1 cellular context compared by ENCODE assay signal in the genomic region with DNA sequence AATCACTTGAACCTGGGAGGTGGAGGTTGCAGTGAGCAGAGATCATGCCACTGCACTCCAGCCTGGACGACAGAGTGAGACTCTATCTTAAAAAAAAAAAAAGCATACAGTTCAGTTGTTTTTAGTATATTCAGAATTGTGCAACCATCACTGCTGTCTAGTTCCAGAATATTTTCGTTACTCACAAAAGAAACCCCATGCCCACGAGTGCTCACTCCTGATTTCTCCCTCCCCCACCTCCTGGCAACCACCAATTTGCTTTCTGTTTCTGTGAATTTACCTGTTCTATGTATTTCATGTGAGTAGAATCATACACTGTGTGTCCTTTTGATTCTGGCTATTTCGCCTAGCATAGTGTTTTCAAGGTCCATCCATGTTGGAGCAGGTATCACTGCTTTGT.
TF ChIP-seq lines count a peak whose summit lies in the region.

No MANE protein-coding gene starts in this region.

TF ChIP-seq in HepG2, 621 proteins besides CTCF, POLR2A, EP300 and RAD21 (continued from another document):
- TF ChIP-seq, protein P1, sequence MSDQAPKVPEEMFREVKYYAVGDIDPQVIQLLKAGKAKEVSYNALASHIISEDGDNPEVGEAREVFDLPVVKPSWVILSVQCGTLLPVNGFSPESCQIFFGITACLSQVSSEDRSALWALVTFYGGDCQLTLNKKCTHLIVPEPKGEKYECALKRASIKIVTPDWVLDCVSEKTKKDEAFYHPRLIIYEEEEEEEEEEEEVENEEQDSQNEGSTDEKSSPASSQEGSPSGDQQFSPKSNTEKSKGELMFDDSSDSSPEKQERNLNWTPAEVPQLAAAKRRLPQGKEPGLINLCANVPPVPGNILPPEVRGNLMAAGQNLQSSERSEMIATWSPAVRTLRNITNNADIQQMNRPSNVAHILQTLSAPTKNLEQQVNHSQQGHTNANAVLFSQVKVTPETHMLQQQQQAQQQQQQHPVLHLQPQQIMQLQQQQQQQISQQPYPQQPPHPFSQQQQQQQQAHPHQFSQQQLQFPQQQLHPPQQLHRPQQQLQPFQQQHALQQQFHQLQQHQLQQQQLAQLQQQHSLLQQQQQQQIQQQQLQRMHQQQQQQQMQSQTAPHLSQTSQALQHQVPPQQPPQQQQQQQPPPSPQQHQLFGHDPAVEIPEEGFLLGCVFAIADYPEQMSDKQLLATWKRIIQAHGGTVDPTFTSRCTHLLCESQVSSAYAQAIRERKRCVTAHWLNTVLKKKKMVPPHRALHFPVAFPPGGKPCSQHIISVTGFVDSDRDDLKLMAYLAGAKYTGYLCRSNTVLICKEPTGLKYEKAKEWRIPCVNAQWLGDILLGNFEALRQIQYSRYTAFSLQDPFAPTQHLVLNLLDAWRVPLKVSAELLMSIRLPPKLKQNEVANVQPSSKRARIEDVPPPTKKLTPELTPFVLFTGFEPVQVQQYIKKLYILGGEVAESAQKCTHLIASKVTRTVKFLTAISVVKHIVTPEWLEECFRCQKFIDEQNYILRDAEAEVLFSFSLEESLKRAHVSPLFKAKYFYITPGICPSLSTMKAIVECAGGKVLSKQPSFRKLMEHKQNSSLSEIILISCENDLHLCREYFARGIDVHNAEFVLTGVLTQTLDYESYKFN (CRISPR knock-in tag; conservative IDR thresholded peaks at IDR 0.05) = no peak
- TF ChIP-seq PRPF4 (IDR thresholded peaks at IDR 0.05; ENCODE audit: low read depth, low read length, poor library complexity, severe bottlenecking) (no peak), ZNF7 (CRISPR knock-in tag; IDR thresholded peaks at IDR 0.05) (peak; percentile 44; the same call in 1 of the 2 replicates)
